18 cellular contexts compared by ENCODE assay signal in genomic region chr14:100719976-100720520, GRCh38. TPM values are rescaled to one million over a fixed set of nuclear protein-coding genes. Genes with fewer than 3 reads are reported as not detected.
DNase-seq lines count a peak whose midpoint lies in the region; ATAC-seq and TF ChIP-seq lines count a peak whose summit lies in the region.
"Had no signal": no experiment of that assay in that cellular context is flagged by ENCODE, and none has a peak within 500 bp of the region (broad histone marks: within the 10 kb centered on the region; RNA-seq: fewer than 3 reads in every experiment).

No MANE protein-coding gene starts in this region.

- H3K27ac Mint-ChIP-seq in neural crest cell (ENCODE audit: unreplicated experiment) (peak overlapping the region; percentile 57), progenitor cell of endocrine pancreas (peak overlapping the region; percentile 83)
- H3K27ac Mint-ChIP-seq: B cell; CD4-positive, CD25-positive, alpha-beta regulatory T cell; CD8-positive, alpha-beta T cell had no signal

- peak in 2 of 3 experiments; percentile 65 to 72 for DNase-seq in NCI-H1417 (lab: John Stamatoyannopoulos, UW)
- no peak for DNase-seq in NCI-H1417 treated with DMSO at 0.1 percent for 48 hours (lab: John Stamatoyannopoulos, UW)
- DNase-seq in neural crest cell (ENCODE audit: low read depth, low spot score) = no peak
- no peak for DNase-seq in progenitor cell of endocrine pancreas (ENCODE audit: low spot score, unreplicated experiment)
- DNase-seq in substantia nigra (lab: John Stamatoyannopoulos, UW) = no peak
- DNase-seq: Caco-2; CD4-positive, CD25-positive, alpha-beta regulatory T cell; CD8-positive, alpha-beta T cell; DMS153; DND-41; GOT3; HCEC 1CT had no signal

- POLR2A ChIA-PET in HEK293 (lab: Yijun Ruan, JAX) = no interaction called here

- peak overlapping the region; percentile 44 for H3K4me3 Mint-ChIP-seq in neural crest cell
- no peak overlapping the region for H3K4me3 Mint-ChIP-seq in progenitor cell of endocrine pancreas (ENCODE audit: low read depth)
- H3K4me3 Mint-ChIP-seq: B cell; CD4-positive, CD25-positive, alpha-beta regulatory T cell; CD8-positive, alpha-beta T cell had no signal

- no peak overlapping the region for H3K4me3 ChIP-seq in HEK293 (ENCODE audit: low read depth, low read length)
- H3K4me3 ChIP-seq: BLaER1 had no signal

- H3K4me1 ChIP-seq in HEK293 (ENCODE audit: control insufficient read depth, insufficient read depth, low read length) = no peaks in the 10 kb centered on the region

- H3K4me1 Mint-ChIP-seq in neural crest cell (peaks cover 34% of the 10 kb centered on the region), progenitor cell of endocrine pancreas (ENCODE audit: low read depth) (peaks cover 21% of the 10 kb centered on the region)
- H3K4me1 Mint-ChIP-seq: CD4-positive, CD25-positive, alpha-beta regulatory T cell had no signal

- H3K36me3 Mint-ChIP-seq in neural crest cell (ENCODE audit: low read depth) = no peaks in the 10 kb centered on the region
- no peaks in the 10 kb centered on the region for H3K36me3 Mint-ChIP-seq in progenitor cell of endocrine pancreas (ENCODE audit: insufficient read depth)
- H3K36me3 Mint-ChIP-seq: CD4-positive, CD25-positive, alpha-beta regulatory T cell; CD8-positive, alpha-beta T cell had no signal

- CTCF ChIA-PET in HEK293 (lab: Yijun Ruan, JAX) = no interaction called here

- H3K9me3 Mint-ChIP-seq in neural crest cell = no peaks in the 10 kb centered on the region
- H3K9me3 Mint-ChIP-seq in progenitor cell of endocrine pancreas (ENCODE audit: low read depth) = peaks cover 4% of the 10 kb centered on the region

- no peaks in the 10 kb centered on the region for H3K36me3 ChIP-seq in HEK293 (ENCODE audit: control insufficient read depth in 2 of 2, insufficient read depth in 1 of 2, low read length in 2 of 2)
- H3K36me3 ChIP-seq: BLaER1 had no signal

- H3K27me3 Mint-ChIP-seq in neural crest cell (ENCODE audit: low read depth) = peaks cover 19% of the 10 kb centered on the region
- peaks cover 28% of the 10 kb centered on the region for H3K27me3 Mint-ChIP-seq in progenitor cell of endocrine pancreas

- H3K27ac ChIP-seq in HEK293 (ENCODE audit: extremely low read depth, low read depth, low read length) (no peak overlapping the region), substantia nigra (ENCODE audit: low read depth, low read length, poor library complexity, severe bottlenecking) (no peak overlapping the region)
- H3K27ac ChIP-seq: 22Rv1, BLaER1, C4-2B had no signal

- ATAC-seq in HG02852 (IDR thresholded peaks at IDR 0.05; ENCODE audit: unreplicated experiment) = no peak
- ATAC-seq: CD8-positive, alpha-beta T cell had no signal

- no peaks in the 10 kb centered on the region for H3K9me3 ChIP-seq in HEK293 (ENCODE audit: control insufficient read depth, insufficient read depth, low read depth, low read length)
- H3K9me3 ChIP-seq: Caco-2 had no signal

- TF ChIP-seq CTCF in HEK293 (tag by site-specific recombination; IDR thresholded peaks at IDR 0.05) (no peak), neural crest cell (conservative IDR thresholded peaks at IDR 0.05) (no peak), progenitor cell of endocrine pancreas (IDR thresholded peaks at IDR 0.05; ENCODE audit: unreplicated experiment) (no peak)

TF ChIP-seq in HEK293, 187 proteins besides CTCF, POLR2A, EP300 and RAD21:
- TF ChIP-seq ZFHX2 (tag by site-specific recombination; conservative IDR thresholded peaks at IDR 0.05) (peak; percentile 87), KLF10 (tag by site-specific recombination; IDR thresholded peaks at IDR 0.05) (no peak), EGR2 (tag by site-specific recombination; IDR thresholded peaks at IDR 0.05; ENCODE audit: low read depth) (peak; percentile 85)

RNA-seq across cellular contexts. Expression of gene DLK1, which starts 6.6 kb away (rescaled TPM):
- 4.4 and 5.2 TPM in 2 replicates for total RNA-seq in neural crest cell
- 5,491 and 5,856 TPM in 2 replicates for total RNA-seq in progenitor cell of endocrine pancreas
- total RNA-seq: B cell; Caco-2; CD4-positive, CD25-positive, alpha-beta regulatory T cell; CD8-positive, alpha-beta T cell had no signal

Comparison
In these comparisons a context has a peak if more than half of its experiments do, and no peak if none do; other contexts are left out.
1. DNase-seq: peak in NCI-H1417 (2 of 3); none in NCI-H1417 treated with DMSO at 0.1 percent for 48 hours (single experiment), neural crest cell (single experiment), progenitor cell of endocrine pancreas (single experiment) and substantia nigra (0 of 49).
2. RNA of gene DLK1, which starts 6.6 kb away (total RNA-seq): 5,491 to 5,856 TPM in progenitor cell of endocrine pancreas; 4.4 to 5.2 TPM in neural crest cell; every median in the first group is over 100 times any median in the second.